Comparison of ENCODE assay signal across 11 cellular contexts in the genomic region with DNA sequence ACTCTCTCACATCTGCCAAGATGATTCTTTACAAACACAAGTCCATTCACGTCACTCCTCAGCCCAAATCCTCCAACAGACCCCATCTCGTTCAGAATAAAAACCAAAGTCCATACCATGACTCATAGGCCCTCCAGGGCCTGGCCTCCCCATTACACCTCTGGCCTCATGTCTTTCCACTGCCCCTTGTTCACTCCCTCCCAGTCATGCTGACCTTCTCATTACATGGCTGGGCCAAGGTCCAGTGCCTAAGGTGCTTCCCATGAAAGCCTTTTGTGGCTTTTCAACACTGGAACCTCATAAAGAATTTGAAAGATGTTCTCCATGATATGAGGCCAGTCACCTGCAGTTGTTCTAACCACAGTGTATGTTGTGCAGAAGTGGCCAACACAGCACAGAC. TPM values are rescaled to one million over a fixed set of nuclear protein-coding genes. Genes with fewer than 3 reads are reported as not detected.
"Had no signal": no experiment of that assay in that cellular context is flagged by ENCODE, and none has a peak within 500 bp of the region (broad histone marks: within the 10 kb centered on the region; RNA-seq: fewer than 3 reads in every experiment).

No MANE protein-coding gene starts in this region.

- H3K27me3 ChIP-seq: pancreas had no signal

- H3K4me1 ChIP-seq: pancreas had no signal

- H3K4me3 ChIP-seq: mucosa of descending colon, pancreas, skin epidermis had no signal

- H3K36me3 ChIP-seq: pancreas had no signal

- H3K9me3 ChIP-seq: mucosa of descending colon, pancreas had no signal

- DNase-seq: activated naive CD4-positive, alpha-beta T cell treated with anti-CD3 and anti-CD28 coated beads for 36 hours; central memory CD4-positive, alpha-beta T cell; cortex of kidney; effector CD8-positive, alpha-beta T cell; mucosa of descending colon; naive thymus-derived CD4-positive, alpha-beta T cell; pancreas; stimulated activated CD4-positive, alpha-beta T cell treated with anti-CD3 and anti-CD28 coated beads, Interleukin-4, amount 100 ng/mL, for 24 hours; stimulated activated naive CD4-positive, alpha-beta T cell; trophoblast cell had no signal

- H3K27ac ChIP-seq: pancreas, skin epidermis had no signal

RNA-seq across cellular contexts. Expression of gene NEK10, which starts 44.5 kb away (rescaled TPM):
- polyA plus RNA-seq: naive thymus-derived CD4-positive, alpha-beta T cell had no signal
